18 cellular contexts compared by ENCODE assay signal in the genomic region with DNA sequence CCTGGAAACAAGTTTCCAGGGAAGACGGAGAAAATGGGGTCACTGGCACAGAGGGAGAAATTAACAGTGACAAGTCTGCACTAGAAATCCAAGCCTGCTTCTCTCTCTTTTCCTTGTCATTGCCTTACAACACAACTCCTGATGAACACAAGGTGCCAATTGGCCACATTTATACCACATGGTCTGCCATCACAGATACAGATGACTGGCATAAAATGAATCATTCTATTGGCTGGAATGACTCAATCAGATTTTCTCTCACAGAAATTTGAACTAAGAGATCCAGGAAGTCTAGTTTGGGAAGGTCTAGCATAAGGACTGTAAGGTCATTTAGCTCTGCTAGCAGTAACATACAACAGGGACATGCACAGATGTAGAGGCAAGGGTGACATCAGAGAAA.
A peak's percentile ranks its signal among the peaks of the same experiment; 100 is the strongest.
DNase-seq lines count a peak whose midpoint lies in the region; ATAC-seq, FAIRE-seq and TF ChIP-seq lines count a peak whose summit lies in the region.
"Had no signal": no experiment of that assay in that cellular context is flagged by ENCODE, and none has a peak within 500 bp of the region (broad histone marks: within the 10 kb centered on the region; RNA-seq: fewer than 3 reads in every experiment).

No MANE protein-coding gene starts in this region.

- no peak for ATAC-seq in A549
- ATAC-seq in GM21825 (IDR thresholded peaks at IDR 0.05; ENCODE audit: unreplicated experiment) = no peak
- ATAC-seq: GM12878, K562 had no signal

- in situ Hi-C loops in SK-MEL-5 (cut with HindIII; ENCODE audit: low pct_unique_long_range_greater_than_20kb, low sequenced_read_pairs) = no loop called here

- no peak overlapping the region for H3K4me3 ChIP-seq in A549
- H3K4me3 ChIP-seq: BLaER1, GM12878, K562 had no signal

- FAIRE-seq in A549 (lab: Jason Lieb, UNC) = no peak
- FAIRE-seq: GM12878, H1, K562 had no signal

- WGBS in A549 (ENCODE audit: missing lambda C conversion rate) = 0% methylated on average over 1 of the region's 1 CpG

- TF ChIP-seq RAD21 in A549 (conservative IDR thresholded peaks at IDR 0.05 in 1 of 2, IDR thresholded peaks at IDR 0.05 in 1 of 2) = no peak

- CTCF ChIA-PET in A549 (lab: Yijun Ruan, JAX) = no interaction called here

- no peak for TF ChIP-seq EP300 in A549 (IDR thresholded peaks at IDR 0.05)

- no peak overlapping the region for H3K4me2 ChIP-seq in A549
- H3K4me2 ChIP-seq: BLaER1 had no signal

- POLR2A ChIA-PET in A549 (lab: Yijun Ruan, JAX) = no interaction called here

- no peak for TF ChIP-seq POLR2A in A549 (IDR thresholded peaks at IDR 0.05; ENCODE audit: low read length)

- no peaks in the 10 kb centered on the region for H3K9me3 ChIP-seq in A549

- H3K27ac ChIP-seq in A549 = no peak overlapping the region
- H3K27ac ChIP-seq: 22Rv1, BLaER1 had no signal

- DNase-seq in DMS 273 (lab: John Stamatoyannopoulos, UW; ENCODE audit: unreplicated experiment) = peak; percentile 11
- DNase-seq in DMS 273 treated with DMSO at 0.1 percent for 48 hours (lab: John Stamatoyannopoulos, UW) = no peak
- no peak for DNase-seq in A549 (ENCODE audit: low read depth in 1 of 2, low spot score in 1 of 2)
- peak; percentile 39 for DNase-seq in SK-MEL-5 (ENCODE audit: low read depth, low spot score)
- peak; percentile 31 for DNase-seq in kidney tubule cell (ENCODE audit: low spot score)
- DNase-seq in NCI-H2081 treated with DMSO at 0.1 percent for 48 hours (lab: John Stamatoyannopoulos, UW) = no peak
- DNase-seq: CD4-positive, alpha-beta memory T cell; DMS53; DND-41; EL; H9; IMR-90 had no signal

- no peaks in the 10 kb centered on the region for H3K4me1 ChIP-seq in A549
- H3K4me1 ChIP-seq: BLaER1 had no signal

- no peak for TF ChIP-seq CTCF in A549 (IDR thresholded peaks at IDR 0.05)

TF ChIP-seq in A549, 52 proteins besides CTCF, POLR2A, EP300 and RAD21:
- TF ChIP-seq NFE2L2 (conservative IDR thresholded peaks at IDR 0.05; ENCODE audit: low read length) = peak; percentile 54
- TF ChIP-seq RFX5 (IDR thresholded peaks at IDR 0.05) = peak; percentile 61; the same call in 1 of the 2 replicates
- no peak for TF ChIP-seq HOXB13 (CRISPR knock-in tag; IDR thresholded peaks at IDR 0.05; ENCODE audit: low read depth)
- TF ChIP-seq HOXA7 (CRISPR knock-in tag; IDR thresholded peaks at IDR 0.05) = no peak

Comparison
In these comparisons a context has a peak if more than half of its experiments do, and no peak if none do; other contexts are left out.
1. DNase-seq: peak in DMS 273 (single experiment), SK-MEL-5 (single experiment) and kidney tubule cell (single experiment); none in DMS 273 treated with DMSO at 0.1 percent for 48 hours (single experiment), A549 (0 of 2) and NCI-H2081 treated with DMSO at 0.1 percent for 48 hours (single experiment).